Comparison of ENCODE assay signal across 20 cellular contexts in the genomic region with DNA sequence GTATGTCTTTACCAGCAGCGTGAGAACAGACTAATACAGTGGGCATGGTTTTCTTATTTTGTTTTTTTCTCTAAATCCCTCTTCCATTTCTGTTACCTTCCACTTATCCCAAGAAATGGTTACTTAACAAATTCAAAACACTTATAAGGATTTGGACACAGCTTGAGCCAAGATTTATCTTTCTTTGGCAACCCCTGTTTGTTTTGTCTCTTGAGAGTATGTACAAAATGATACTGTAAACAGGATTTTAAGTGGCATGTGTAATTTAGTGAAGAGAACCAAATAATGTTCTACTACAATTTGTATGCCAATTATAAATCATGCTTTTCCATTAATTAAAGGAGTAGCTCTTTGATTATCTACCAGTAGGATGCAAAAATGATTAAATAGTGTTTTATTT. TPM values are rescaled to one million over a fixed set of nuclear protein-coding genes. Genes with fewer than 3 reads are reported as not detected.
"Had no signal": no experiment of that assay in that cellular context is flagged by ENCODE, and none has a peak within 500 bp of the region (broad histone marks: within the 10 kb centered on the region; RNA-seq: fewer than 3 reads in every experiment).

No MANE protein-coding gene starts in this region.

- H3K4me1 Mint-ChIP-seq: immature natural killer cell; neural progenitor cell; stimulated activated effector memory CD8-positive, alpha-beta T cell treated with anti-CD3 and anti-CD28 coated beads, Interleukin-12 subunit alpha, Interleukin-12 subunit beta, amount 100 ng/mL, for 72 hours had no signal

- DNase-seq: colonic mucosa; dermis blood vessel endothelial cell; erythroblast; foreskin keratinocyte; immature natural killer cell; left ventricle myocardium inferior; lower lobe of right lung; nucleus accumbens; ovary; right lobe of liver; stimulated activated CD4-positive, alpha-beta T cell treated with anti-CD3 and anti-CD28 coated beads, Interleukin-4, amount 100 ng/mL, for 1 hour; stimulated activated CD8-positive, alpha-beta memory T cell treated with anti-CD3 and anti-CD28 coated beads, Interleukin-4, amount 100 ng/mL, for 48 hours had no signal

- H3K9me3 Mint-ChIP-seq: immature natural killer cell; natural killer cell treated with Interleukin-12 subunit alpha and Interleukin-12 subunit beta and Interleukin-15 and Interleukin-18, amount 100 ng/mL, for 72 hours; stimulated activated effector memory CD8-positive, alpha-beta T cell treated with anti-CD3 and anti-CD28 coated beads, Interleukin-12 subunit alpha, Interleukin-12 subunit beta, amount 100 ng/mL, for 72 hours; stimulated activated naive CD8-positive, alpha-beta T cell treated with anti-CD3 and anti-CD28 coated beads, Interleukin-15, Interleukin-2, amounts not matched to agents 100 ng/mL and 50 ng/mL, for 24 hours had no signal

- H3K36me3 Mint-ChIP-seq: immature natural killer cell; mesothelial cell of epicardium; natural killer cell treated with Interleukin-12 subunit alpha and Interleukin-12 subunit beta and Interleukin-15 and Interleukin-18, amount 100 ng/mL, for 72 hours; neural progenitor cell; stimulated activated effector memory CD8-positive, alpha-beta T cell treated with anti-CD3 and anti-CD28 coated beads, Interleukin-12 subunit alpha, Interleukin-12 subunit beta, amount 100 ng/mL, for 72 hours had no signal

- ATAC-seq: foreskin keratinocyte; natural killer cell treated with Interleukin-12 subunit alpha and Interleukin-12 subunit beta and Interleukin-15 and Interleukin-18, amount 100 ng/mL, for 72 hours; right lobe of liver; stimulated activated effector memory CD8-positive, alpha-beta T cell treated with anti-CD3 and anti-CD28 coated beads, Interleukin-12 subunit alpha, Interleukin-12 subunit beta, amount 100 ng/mL, for 72 hours had no signal

- H3K27ac Mint-ChIP-seq: immature natural killer cell; memory B cell; mesothelial cell of epicardium; natural killer cell treated with Interleukin-12 subunit alpha and Interleukin-12 subunit beta and Interleukin-15 and Interleukin-18, amount 100 ng/mL, for 72 hours; neural progenitor cell; stimulated activated effector memory CD8-positive, alpha-beta T cell treated with anti-CD3 and anti-CD28 coated beads, Interleukin-12 subunit alpha, Interleukin-12 subunit beta, amount 100 ng/mL, for 72 hours; stimulated activated naive CD8-positive, alpha-beta T cell treated with anti-CD3 and anti-CD28 coated beads, Interleukin-15, Interleukin-2, amounts not matched to agents 100 ng/mL and 50 ng/mL, for 24 hours had no signal

- H3K4me3 Mint-ChIP-seq: immature natural killer cell; memory B cell; mesothelial cell of epicardium; natural killer cell treated with Interleukin-12 subunit alpha and Interleukin-12 subunit beta and Interleukin-15 and Interleukin-18, amount 100 ng/mL, for 72 hours; neural progenitor cell; stimulated activated effector memory CD8-positive, alpha-beta T cell treated with anti-CD3 and anti-CD28 coated beads, Interleukin-12 subunit alpha, Interleukin-12 subunit beta, amount 100 ng/mL, for 72 hours; stimulated activated naive CD8-positive, alpha-beta T cell treated with anti-CD3 and anti-CD28 coated beads, Interleukin-15, Interleukin-2, amounts not matched to agents 100 ng/mL and 50 ng/mL, for 24 hours had no signal

RNA-seq across cellular contexts. Expression of gene PPP1R14C, which starts 51.4 kb away (rescaled TPM):
- total RNA-seq: dermis blood vessel endothelial cell, endothelial cell of umbilical vein, myocyte, right lobe of liver had no signal
